ENCODE assay signal across 2 cellular contexts in genomic region chr12:110722878-110723277, GRCh38. TPM values are rescaled to one million over a fixed set of nuclear protein-coding genes. Genes with fewer than 3 reads are reported as not detected.
"Had no signal": no experiment of that assay in that cellular context is flagged by ENCODE, and none has a peak within 500 bp of the region (broad histone marks: within the 10 kb centered on the region; RNA-seq: fewer than 3 reads in every experiment).

No MANE protein-coding gene starts in this region.

RNA-seq across cellular contexts. Expression of gene HVCN1, which starts 34.0 kb away (rescaled TPM):
- polyA plus RNA-seq: mammary epithelial cell, neural cell had no signal
